8 cellular contexts compared by ENCODE assay signal in the genomic region with DNA sequence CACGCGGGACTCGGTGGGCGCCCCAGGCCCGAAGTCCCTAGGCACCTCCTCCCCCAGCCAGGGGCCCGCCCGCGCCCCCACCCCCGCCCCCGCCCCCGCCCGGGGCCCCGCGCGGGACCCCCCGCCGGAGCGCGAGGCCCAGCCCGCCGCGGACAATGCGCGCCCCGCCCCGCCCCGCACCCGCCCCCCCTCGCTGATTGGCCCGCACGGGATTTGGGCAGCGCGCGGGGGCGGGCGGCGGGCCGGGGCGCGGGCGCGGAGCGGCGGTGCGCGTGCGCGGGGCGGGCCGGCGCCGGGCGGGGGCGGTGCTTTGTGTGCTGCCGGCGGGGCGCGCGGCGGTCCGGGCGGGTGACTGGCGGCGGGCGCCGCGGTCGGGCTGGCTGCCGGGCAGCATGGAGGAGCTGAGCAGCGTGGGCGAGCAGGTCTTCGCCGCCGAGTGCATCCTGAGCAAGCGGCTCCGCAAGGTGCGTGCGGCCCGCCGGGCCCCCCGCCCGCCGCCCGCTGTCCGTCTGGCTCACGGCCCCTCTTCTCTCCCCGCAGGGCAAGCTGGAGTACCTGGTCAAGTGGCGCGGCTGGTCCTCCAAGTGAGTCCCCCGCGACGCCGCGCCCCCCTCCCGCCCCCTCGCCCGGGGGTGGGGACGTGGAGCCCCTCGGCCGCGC. TPM values are rescaled to one million over a fixed set of nuclear protein-coding genes. Genes with fewer than 3 reads are reported as not detected.
DNase-seq lines count a peak whose midpoint lies in the region; ATAC-seq and TF ChIP-seq lines count a peak whose summit lies in the region.

A gene (plus strand): TSS at position 305 of the 660 bp plus-strand sequence. CDS start 88 bp downstream, at position 393.

- H3K23ac ChIP-seq in H9 (ENCODE audit: insufficient read length, low read depth, low read length), result no peak within 1 kb of the TSS

- 0 out of 2 replicates have a peak, but pooled peaks cover 2% of the 10 kb centered on the region for H3K79me2 ChIP-seq in H9 (ENCODE audit: insufficient read depth, low read length)

- no peaks in the 10 kb centered on the region for H3K9me3 ChIP-seq in H9 (ENCODE audit: control insufficient read depth, low read depth, low read length)
- H3K9me3 ChIP-seq in breast epithelium, result no peaks in the 10 kb centered on the region

- no peaks in the 10 kb centered on the region for H3K27me3 ChIP-seq in H9 (ENCODE audit: insufficient read depth, low read length)
- peaks cover 4 to 44% of the 10 kb centered on the region in 2 donors for H3K27me3 ChIP-seq in breast epithelium

- H3K14ac ChIP-seq in H9 (ENCODE audit: insufficient read depth, low read length), result peak within 1 kb of the TSS; percentile 96

- H2BK12ac ChIP-seq in H9 (ENCODE audit: insufficient read length, low read depth, low read length), result no peak within 1 kb of the TSS

- H3K9me3 Mint-ChIP-seq in H9, result no peaks in the 10 kb centered on the region

- peaks cover 31% of the 10 kb centered on the region for H3K27me3 Mint-ChIP-seq in H9 (ENCODE audit: low read depth)

- DNase-seq in ELR (ENCODE audit: low read depth) (peak; percentile 83), H9 (peak; percentile 88), NCI-H146 treated with DMSO at 0.1 percent for 48 hours (lab: John Stamatoyannopoulos, UW; ENCODE audit: unreplicated experiment) (peak; percentile 30), breast epithelium (ENCODE audit: low spot score in 2 of 2) (peak in 1 of 2 donors; percentile 68), iris pigment epithelial cell (ENCODE audit: low read depth) (peak; percentile 57)
- peak; percentile 48 to 78 (median 67) for DNase-seq in stimulated activated CD4-positive, alpha-beta T cell treated with anti-CD3 and anti-CD28 coated beads, Interleukin-12 subunit alpha, Interleukin-12 subunit beta, amount 100 ng/mL, for 48 hours (ENCODE audit: low read depth in 2 of 3, low spot score in 1 of 3)

- H3K23me2 ChIP-seq in H9 (ENCODE audit: insufficient read length, low read depth, low read length, poor library complexity, severe bottlenecking), result peaks cover 14% of the 10 kb centered on the region

- TF ChIP-seq CTCF in H9 (conservative IDR thresholded peaks at IDR 0.05) (0 out of 3 replicates have a peak, but pooled peaks have one; percentile 10), WI38 (IDR thresholded peaks at IDR 0.05; ENCODE audit: low read depth, low read length) (no peak), breast epithelium (IDR thresholded peaks at IDR 0.05) (no peak)

- H2BK20ac ChIP-seq in H9 (ENCODE audit: low read depth, low read length, poor library complexity, severe bottlenecking), result no peak within 1 kb of the TSS

- no peak within 1 kb of the TSS for H4K91ac ChIP-seq in H9 (ENCODE audit: insufficient read length, low read depth, low read length)

- TF ChIP-seq POLR2A in breast epithelium (IDR thresholded peaks at IDR 0.05), result no peak

- peaks cover 3% of the 10 kb centered on the region; the same call in 1 of the 2 replicates for H3K4me1 ChIP-seq in H9 (ENCODE audit: insufficient read depth, low read length)
- peaks cover 0 to 6% of the 10 kb centered on the region in 2 donors for H3K4me1 ChIP-seq in breast epithelium

- no peak within 1 kb of the TSS for H4K8ac ChIP-seq in H9 (replicated peaks; ENCODE audit: insufficient read length, low read depth, low read length)

- peaks cover 40 to 48% of the 10 kb centered on the region in 2 experiments for H3K4me1 Mint-ChIP-seq in H9

- H3K27ac Mint-ChIP-seq in H9, result peak within 1 kb of the TSS; percentile 91 to 96 (median 93)

- H3K79me1 ChIP-seq in H9 (ENCODE audit: insufficient read depth, low read depth, low read length, poor library complexity, severe bottlenecking), result peaks cover 3% of the 10 kb centered on the region

- H3K27ac ChIP-seq in H9 (ENCODE audit: insufficient read length, low read depth, low read length), result no peak within 1 kb of the TSS
- peak within 1 kb of the TSS; percentile 48 to 83 for H3K27ac ChIP-seq in breast epithelium

- no peak within 1 kb of the TSS for H4K5ac ChIP-seq in H9 (ENCODE audit: insufficient read length, low read depth, low read length)

- no peak within 1 kb of the TSS for H3T11ph ChIP-seq in H9 (ENCODE audit: low read length)

- no peak within 1 kb of the TSS; the same call in 1 of the 2 replicates for H3K4ac ChIP-seq in H9 (ENCODE audit: low read depth, low read length)

- H3K4me3 ChIP-seq in WI38 (ENCODE audit: low read depth, low read length) (peak within 1 kb of the TSS; percentile 54), breast epithelium (peak within 1 kb of the TSS; percentile 55 to 93 (median 70))

- H3K9ac ChIP-seq in H9 (ENCODE audit: extremely low read depth, insufficient read length, low read length), result peak within 1 kb of the TSS; percentile 68

- peak within 1 kb of the TSS; percentile 56 for H3K4me2 ChIP-seq in H9 (ENCODE audit: insufficient read depth, insufficient read length, low read length)

- H3K4me3 Mint-ChIP-seq in H9, result peak within 1 kb of the TSS; percentile 91 to 97

- no peaks in the 10 kb centered on the region for H4K20me1 ChIP-seq in H9 (ENCODE audit: control insufficient read depth, insufficient read depth, insufficient read length)

- H2AFZ ChIP-seq in H9 (ENCODE audit: low read length), result no peak within 1 kb of the TSS

- no peak for ATAC-seq in GM18858 (IDR thresholded peaks at IDR 0.05; ENCODE audit: unreplicated experiment)

- H2AK5ac ChIP-seq in H9 (ENCODE audit: insufficient read length, low read length), result no peak within 1 kb of the TSS

- no peak within 1 kb of the TSS for H2BK5ac ChIP-seq in H9 (ENCODE audit: insufficient read length, low read length)

- H3K36me3 ChIP-seq in breast epithelium, result no peaks in the 10 kb centered on the region

- no peak within 1 kb of the TSS for H3K56ac ChIP-seq in H9 (ENCODE audit: insufficient read length, low read depth, low read length)

- peak within 1 kb of the TSS; percentile 42 for H2BK120ac ChIP-seq in H9 (ENCODE audit: low read depth, low read length, poor library complexity, severe bottlenecking)

- peaks cover 35 to 39% (median 36%) of the 10 kb centered on the region in 3 experiments for H3K36me3 Mint-ChIP-seq in H9 (ENCODE audit: insufficient read depth in 1 of 3, low read depth in 3 of 3)

- H3K18ac ChIP-seq in H9 (ENCODE audit: insufficient read length, low read depth, low read length), result peak within 1 kb of the TSS; percentile 75

- no CpG with 5 or more reads among the region's 101 CpGs for WGBS in H9 (ENCODE audit: extremely low coverage, insufficient read length, low lambda C conversion rate)

- intact Hi-C loops in breast epithelium (cut with DNase I; ENCODE audit: low total_unique reads), result no loop called here

- H2BK15ac ChIP-seq in H9 (ENCODE audit: low read depth, low read length), result no peak within 1 kb of the TSS

RNA-seq across cellular contexts. Expression of the gene that starts here (rescaled TPM):
- 77.4 and 79.4 TPM in 2 replicates for total RNA-seq in H9 (2021)
- 1 to 10 TPM; 1.2 to 2.2 (median 2.0) TPM for total RNA-seq in breast epithelium

Comparison
In these comparisons a context has a peak if more than half of its experiments do, and no peak if none do; other contexts are left out.
1. RNA of the gene that starts here (total RNA-seq): 77.4 to 79.4 TPM in H9; 1.2 to 2.2 TPM in breast epithelium; every median in the first group is over 10 times any median in the second.